Comparison of ENCODE assay signal across 14 cellular contexts in the genomic region with DNA sequence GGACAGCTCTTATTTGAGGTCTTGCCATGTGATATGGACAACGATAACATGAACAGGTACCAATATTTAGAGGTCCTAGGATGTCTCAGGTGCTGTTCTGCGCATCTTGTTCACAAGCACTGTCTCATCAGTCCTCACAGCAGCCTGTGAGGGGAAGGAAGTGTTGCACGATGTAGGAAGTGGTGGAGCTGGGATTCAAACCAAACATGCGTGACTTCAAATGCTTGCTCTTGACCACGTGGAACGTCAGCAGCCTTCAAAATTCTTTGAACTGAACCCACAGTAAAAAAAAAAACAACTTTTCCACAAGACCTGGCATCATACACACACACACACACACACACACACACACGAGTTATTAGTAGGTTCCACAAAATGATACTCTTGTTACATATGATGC.
DNase-seq lines count a peak whose midpoint lies in the region; ATAC-seq lines count a peak whose summit lies in the region.
"Had no signal": no experiment of that assay in that cellular context is flagged by ENCODE, and none has a peak within 500 bp of the region (broad histone marks: within the 10 kb centered on the region; RNA-seq: fewer than 3 reads in every experiment).

No MANE protein-coding gene starts in this region.

- H3K9me3 Mint-ChIP-seq in T-helper 2 cell treated with Interferon-gamma antibody and Interleukin-4, amounts not matched to agents 5 μg/mL and 100 μg/mL, for 36 hours: peaks cover 5% of the 10 kb centered on the region
- H3K9me3 Mint-ChIP-seq in effector memory CD8-positive, alpha-beta T cell: no peaks in the 10 kb centered on the region

- in situ Hi-C loops in KBM-7 (cut with MboI; ENCODE audit: low pct_unique_long_range_greater_than_20kb, low sequenced_read_pairs): no loop called here

- peak overlapping the region; percentile 19 for H3K4me3 Mint-ChIP-seq in T-helper 2 cell treated with Interferon-gamma antibody and Interleukin-4, amounts not matched to agents 5 μg/mL and 100 μg/mL, for 36 hours
- H3K4me3 Mint-ChIP-seq in effector memory CD8-positive, alpha-beta T cell: no peak overlapping the region
- H3K4me3 Mint-ChIP-seq: neural crest cell had no signal

- H3K9ac ChIP-seq in BLaER1 treated with 17β-estradiol and CSF1 and Interleukin-3, amounts not matched to agents 10 nM and 100 nM: no peak overlapping the region

- peak overlapping the region; percentile 50 for H3K27ac Mint-ChIP-seq in T-helper 2 cell treated with Interferon-gamma antibody and Interleukin-4, amounts not matched to agents 5 μg/mL and 100 μg/mL, for 36 hours
- no peak overlapping the region for H3K27ac Mint-ChIP-seq in effector memory CD8-positive, alpha-beta T cell

- peaks cover 0 to 24% (median 12%) of the 10 kb centered on the region in 11 experiments; a peak in 17 of 22 replicates for H3K27me3 ChIP-seq in BLaER1 treated with 17β-estradiol and CSF1 and Interleukin-3, amounts not matched to agents 10 nM and 100 nM
- H3K27me3 ChIP-seq: uterus had no signal

- H4K20me1 ChIP-seq in BLaER1 treated with 17β-estradiol and CSF1 and Interleukin-3, amounts not matched to agents 10 nM and 100 nM: peaks cover 0 to 14% (median 0%) of the 10 kb centered on the region in 11 experiments; a peak in 5 of 22 replicates

- H3K9me3 ChIP-seq in BLaER1 treated with 17β-estradiol and CSF1 and Interleukin-3, amounts not matched to agents 10 nM and 100 nM (replicated peaks in 1 of 11): peaks cover 0 to 21% (median 17%) of the 10 kb centered on the region in 11 experiments; a peak in 17 of 22 replicates
- H3K9me3 ChIP-seq: uterus had no signal

- H3K27ac ChIP-seq in BLaER1 treated with 17β-estradiol and CSF1 and Interleukin-3, amounts not matched to agents 10 nM and 100 nM: 0 out of 22 replicates have a peak overlapping the region, but pooled peaks of 1 of the 11 experiments have one; percentile 12
- H3K27ac ChIP-seq: uterus, VCaP had no signal

- H3K4me1 Mint-ChIP-seq in T-helper 2 cell treated with Interferon-gamma antibody and Interleukin-4, amounts not matched to agents 5 μg/mL and 100 μg/mL, for 36 hours (ENCODE audit: low read depth): peaks cover 29% of the 10 kb centered on the region
- H3K4me1 Mint-ChIP-seq in effector memory CD8-positive, alpha-beta T cell (ENCODE audit: low read depth in 2 of 2): peaks cover 0 to 7% of the 10 kb centered on the region in 2 donors

- H3K27me3 Mint-ChIP-seq in T-helper 2 cell treated with Interferon-gamma antibody and Interleukin-4, amounts not matched to agents 5 μg/mL and 100 μg/mL, for 36 hours (ENCODE audit: low read depth): peaks cover 8% of the 10 kb centered on the region
- H3K27me3 Mint-ChIP-seq in effector memory CD8-positive, alpha-beta T cell: peaks cover 30 to 79% of the 10 kb centered on the region in 2 donors

- no peaks in the 10 kb centered on the region for H3K36me3 Mint-ChIP-seq in T-helper 2 cell treated with Interferon-gamma antibody and Interleukin-4, amounts not matched to agents 5 μg/mL and 100 μg/mL, for 36 hours (ENCODE audit: low read depth)
- H3K36me3 Mint-ChIP-seq in effector memory CD8-positive, alpha-beta T cell (ENCODE audit: insufficient read depth): peaks cover 2% of the 10 kb centered on the region

- peak; percentile 93 for DNase-seq in KBM-7
- peak; percentile 7 for DNase-seq in T-helper 2 cell treated with Interferon-gamma antibody and Interleukin-4, amounts not matched to agents 5 μg/mL and 100 μg/mL, for 36 hours (ENCODE audit: low spot score)
- DNase-seq in effector memory CD8-positive, alpha-beta T cell: no peak
- no peak for DNase-seq in UCSD-AML1 (lab: John Stamatoyannopoulos, UW; ENCODE audit: unreplicated experiment)
- no peak for DNase-seq in SIG-M5 (lab: John Stamatoyannopoulos, UW)
- DNase-seq in hepatic stellate cell (ENCODE audit: low spot score): no peak
- DNase-seq: dermis blood vessel endothelial cell, foreskin fibroblast, NCI-H2081 treated with DMSO at 0.1 percent for 48 hours, uterus had no signal

- H3K4me2 ChIP-seq in BLaER1 treated with 17β-estradiol and CSF1 and Interleukin-3, amounts not matched to agents 10 nM and 100 nM: peak overlapping the region; percentile 63 to 85 (median 78)

- no peak overlapping the region for H3K4me3 ChIP-seq in BLaER1 treated with 17β-estradiol and CSF1 and Interleukin-3, amounts not matched to agents 10 nM and 100 nM
- H3K4me3 ChIP-seq: uterus had no signal

- no peaks in the 10 kb centered on the region for H3K36me3 ChIP-seq in BLaER1 treated with 17β-estradiol and CSF1 and Interleukin-3, amounts not matched to agents 10 nM and 100 nM
- H3K36me3 ChIP-seq: uterus had no signal

- ATAC-seq in effector memory CD8-positive, alpha-beta T cell (replicated peaks): peak; percentile 57
- no peak for ATAC-seq in GM21515 (IDR thresholded peaks at IDR 0.05; ENCODE audit: unreplicated experiment)

- peaks cover 52 to 62% (median 58%) of the 10 kb centered on the region in 10 experiments for H3K4me1 ChIP-seq in BLaER1 treated with 17β-estradiol and CSF1 and Interleukin-3, amounts not matched to agents 10 nM and 100 nM
- H3K4me1 ChIP-seq: uterus had no signal

Comparison
In these comparisons a context has a peak if more than half of its experiments do, and no peak if none do; other contexts are left out.
1. DNase-seq: peak in KBM-7 (single experiment) and T-helper 2 cell treated with Interferon-gamma antibody and Interleukin-4, amounts not matched to agents 5 μg/mL and 100 μg/mL, for 36 hours (single experiment); none in effector memory CD8-positive, alpha-beta T cell (0 of 3), UCSD-AML1 (single experiment), SIG-M5 (single experiment) and hepatic stellate cell (single experiment).